ENCODE assay signal across 14 cellular contexts in the genomic region with DNA sequence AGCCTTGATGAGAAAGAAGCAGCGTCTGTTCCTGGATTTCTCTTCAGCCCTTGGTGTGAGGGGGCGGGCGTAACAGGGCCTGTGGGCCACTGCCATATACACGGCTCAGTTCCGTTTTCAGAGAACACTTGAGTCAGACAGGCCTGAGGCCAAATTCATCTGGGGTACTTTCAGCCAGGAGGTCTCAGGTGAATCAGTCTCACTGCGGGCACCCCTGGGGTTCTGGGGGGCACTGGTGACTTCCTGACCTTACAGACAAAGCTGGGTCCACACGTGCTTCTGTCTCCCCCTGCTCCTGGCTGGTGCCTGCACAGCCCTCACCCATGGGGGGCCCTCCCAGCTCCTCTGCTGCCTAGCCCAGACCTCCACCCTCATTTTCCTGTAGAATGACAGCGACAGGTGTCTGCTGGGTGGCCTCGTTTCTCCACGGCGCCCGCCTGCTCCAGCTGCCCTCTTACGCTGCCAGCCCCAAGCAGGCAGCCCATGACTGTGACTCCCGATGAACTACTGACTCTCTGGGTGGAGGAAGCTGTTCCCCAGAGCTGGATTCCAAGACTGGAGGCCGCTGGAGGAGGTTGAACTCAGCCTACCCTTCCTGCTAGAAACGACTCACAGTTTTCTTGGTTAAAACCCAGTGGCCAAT.
DNase-seq lines count a peak whose midpoint lies in the region; ATAC-seq and TF ChIP-seq lines count a peak whose summit lies in the region.
"Had no signal": no experiment of that assay in that cellular context is flagged by ENCODE, and none has a peak within 500 bp of the region (broad histone marks: within the 10 kb centered on the region; RNA-seq: fewer than 3 reads in every experiment).

No MANE protein-coding gene starts in this region.

- TF ChIP-seq CTCF in right atrium auricular region (IDR thresholded peaks at IDR 0.05) (no peak), heart left ventricle (IDR thresholded peaks at IDR 0.05) (no peak), chondrocyte (IDR thresholded peaks at IDR 0.05) (no peak), progenitor cell of endocrine pancreas (IDR thresholded peaks at IDR 0.05; ENCODE audit: unreplicated experiment) (no peak)

- no peak overlapping the region for H3K27ac ChIP-seq in right atrium auricular region
- no peak overlapping the region for H3K27ac ChIP-seq in heart left ventricle
- H3K27ac ChIP-seq: C4-2B, HL-60 had no signal

- H3K9me3 Mint-ChIP-seq in chondrocyte (ENCODE audit: low read depth) (no peaks in the 10 kb centered on the region), progenitor cell of endocrine pancreas (ENCODE audit: low read depth) (no peaks in the 10 kb centered on the region)
- no peaks in the 10 kb centered on the region for H3K9me3 Mint-ChIP-seq in activated CD8-positive, alpha-beta T cell treated with anti-CD3 and anti-CD28 coated beads, Interleukin-2, amount 10 ng/mL, durations not matched to agents 7 days and 5 days (ENCODE audit: insufficient read depth)

- H3K27ac Mint-ChIP-seq in chondrocyte (ENCODE audit: unreplicated experiment) = no peak overlapping the region
- no peak overlapping the region for H3K27ac Mint-ChIP-seq in progenitor cell of endocrine pancreas
- no peak overlapping the region for H3K27ac Mint-ChIP-seq in activated CD8-positive, alpha-beta T cell treated with anti-CD3 and anti-CD28 coated beads, Interleukin-2, amount 10 ng/mL, durations not matched to agents 7 days and 5 days
- H3K27ac Mint-ChIP-seq: CD4-positive, alpha-beta memory T cell had no signal

- POLR2A ChIA-PET in activated CD8-positive, alpha-beta T cell treated with anti-CD3 and anti-CD28 coated beads, Interleukin-2, amount 10 ng/mL, durations not matched to agents 7 days and 5 days (lab: Charles Lee) = no interaction called here

- peaks cover 3% of the 10 kb centered on the region for H3K27me3 Mint-ChIP-seq in chondrocyte (ENCODE audit: low read depth)
- peaks cover 59% of the 10 kb centered on the region for H3K27me3 Mint-ChIP-seq in progenitor cell of endocrine pancreas
- no peaks in the 10 kb centered on the region for H3K27me3 Mint-ChIP-seq in activated CD8-positive, alpha-beta T cell treated with anti-CD3 and anti-CD28 coated beads, Interleukin-2, amount 10 ng/mL, durations not matched to agents 7 days and 5 days (ENCODE audit: low read depth)
- H3K27me3 Mint-ChIP-seq: CD4-positive, alpha-beta memory T cell had no signal

- H3K36me3 ChIP-seq in right atrium auricular region (no peaks in the 10 kb centered on the region), heart left ventricle (no peaks in the 10 kb centered on the region)

- WGBS in heart left ventricle, 4 donors = 72 to 76% (median 74%) methylated on average over 13 to 16 of the region's 16 CpGs

- CTCF ChIA-PET in activated CD8-positive, alpha-beta T cell treated with anti-CD3 and anti-CD28 coated beads, Interleukin-2, amount 10 ng/mL, durations not matched to agents 7 days and 5 days (lab: Charles Lee) = no interaction called here

- ATAC-seq in heart left ventricle = no peak
- ATAC-seq in activated CD8-positive, alpha-beta T cell treated with anti-CD3 and anti-CD28 coated beads, Interleukin-2, amount 10 ng/mL, durations not matched to agents 7 days and 5 days = no peak
- no peak for ATAC-seq in HG02840 (IDR thresholded peaks at IDR 0.05; ENCODE audit: low FRiP score, unreplicated experiment)
- ATAC-seq: HCT116 had no signal

- TF ChIP-seq POLR2A in heart left ventricle (IDR thresholded peaks at IDR 0.05) = no peak

- no peaks in the 10 kb centered on the region for H3K4me1 ChIP-seq in right atrium auricular region
- H3K4me1 ChIP-seq in heart left ventricle = no peaks in the 10 kb centered on the region

- H3K36me3 Mint-ChIP-seq in chondrocyte (ENCODE audit: low read depth) (no peaks in the 10 kb centered on the region), progenitor cell of endocrine pancreas (ENCODE audit: insufficient read depth) (no peaks in the 10 kb centered on the region)
- no peaks in the 10 kb centered on the region for H3K36me3 Mint-ChIP-seq in activated CD8-positive, alpha-beta T cell treated with anti-CD3 and anti-CD28 coated beads, Interleukin-2, amount 10 ng/mL, durations not matched to agents 7 days and 5 days (ENCODE audit: low read depth)
- H3K36me3 Mint-ChIP-seq: CD4-positive, alpha-beta memory T cell had no signal

- H3K4me3 Mint-ChIP-seq in chondrocyte (ENCODE audit: unreplicated experiment) = no peak overlapping the region
- no peak overlapping the region for H3K4me3 Mint-ChIP-seq in progenitor cell of endocrine pancreas (ENCODE audit: low read depth)
- H3K4me3 Mint-ChIP-seq in activated CD8-positive, alpha-beta T cell treated with anti-CD3 and anti-CD28 coated beads, Interleukin-2, amount 10 ng/mL, durations not matched to agents 7 days and 5 days = no peak overlapping the region
- H3K4me3 Mint-ChIP-seq: CD4-positive, alpha-beta memory T cell had no signal

- H3K4me1 Mint-ChIP-seq in chondrocyte (ENCODE audit: low read depth) = no peaks in the 10 kb centered on the region
- no peaks in the 10 kb centered on the region for H3K4me1 Mint-ChIP-seq in progenitor cell of endocrine pancreas (ENCODE audit: low read depth)
- H3K4me1 Mint-ChIP-seq in activated CD8-positive, alpha-beta T cell treated with anti-CD3 and anti-CD28 coated beads, Interleukin-2, amount 10 ng/mL, durations not matched to agents 7 days and 5 days (ENCODE audit: low read depth) = no peaks in the 10 kb centered on the region

- H3K4me3 ChIP-seq in right atrium auricular region = no peak overlapping the region
- no peak overlapping the region for H3K4me3 ChIP-seq in heart left ventricle

- intact Hi-C loops in heart left ventricle (cut with DNase I) = no loop called here

- peak; percentile 21 for DNase-seq in right atrium auricular region (ENCODE audit: low spot score)
- no peak for DNase-seq in heart left ventricle
- DNase-seq in chondrocyte (ENCODE audit: low spot score) = peak; percentile 60
- DNase-seq in mesenteric fat pad (ENCODE audit: low spot score) = peak; percentile 72
- DNase-seq in progenitor cell of endocrine pancreas (ENCODE audit: low spot score, unreplicated experiment) = no peak
- DNase-seq in activated CD8-positive, alpha-beta T cell treated with anti-CD3 and anti-CD28 coated beads, Interleukin-2, amount 10 ng/mL, durations not matched to agents 7 days and 5 days = no peak
- DNase-seq: ACHN; CD4-positive, alpha-beta memory T cell; DMS79 treated with DMSO at 0.1 percent for 48 hours; EL had no signal

- H3K27me3 ChIP-seq in right atrium auricular region (no peaks in the 10 kb centered on the region), heart left ventricle (peaks cover 0 to 12% (median 0%) of the 10 kb centered on the region in 9 donors)

- H3K9me3 ChIP-seq in right atrium auricular region = no peaks in the 10 kb centered on the region
- H3K9me3 ChIP-seq in heart left ventricle = no peaks in the 10 kb centered on the region

Comparison
In these comparisons a context has a peak if more than half of its experiments do, and no peak if none do; other contexts are left out.
1. DNase-seq: peak in right atrium auricular region (single experiment), chondrocyte (single experiment) and mesenteric fat pad (single experiment); none in heart left ventricle (0 of 5), progenitor cell of endocrine pancreas (single experiment) and activated CD8-positive, alpha-beta T cell treated with anti-CD3 and anti-CD28 coated beads, Interleukin-2, amount 10 ng/mL, durations not matched to agents 7 days and 5 days (single experiment).